Comparison of ENCODE assay signal across 11 cellular contexts in the genomic region with DNA sequence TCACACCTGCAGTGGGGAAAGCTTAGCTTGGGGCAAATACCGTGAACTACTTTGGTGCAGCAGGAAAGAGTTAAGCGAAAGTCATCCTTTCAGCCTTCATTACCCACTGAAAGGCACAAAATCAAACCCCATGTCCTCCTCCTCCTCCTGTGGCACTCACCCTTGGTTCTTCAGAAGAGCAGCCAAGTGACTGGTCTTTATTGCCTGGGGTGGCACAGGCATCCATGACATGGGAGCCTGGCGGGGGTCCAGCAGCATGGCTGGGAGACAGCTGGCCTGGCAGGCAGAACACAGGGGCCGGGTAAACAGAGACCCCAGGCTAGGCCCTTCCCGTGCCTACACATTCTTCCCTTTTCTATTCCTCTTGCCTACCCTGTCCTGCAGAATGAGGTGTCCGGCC. TPM values are rescaled to one million over a fixed set of nuclear protein-coding genes. Genes with fewer than 3 reads are reported as not detected.
DNase-seq lines count a peak whose midpoint lies in the region; ATAC-seq, FAIRE-seq and TF ChIP-seq lines count a peak whose summit lies in the region.
"Not testable (repeated sequence)": the region's sequence is repeated elsewhere in the genome, so short reads cannot be mapped to it uniquely, and the experiment has no call there.
"Had no signal": no experiment of that assay in that cellular context is flagged by ENCODE, and none has a peak within 500 bp of the region (broad histone marks: within the 10 kb centered on the region; RNA-seq: fewer than 3 reads in every experiment).

No MANE protein-coding gene starts in this region.

- not testable (repeated sequence) for H3K79me2 ChIP-seq in GM23248 (ENCODE audit: insufficient read depth); K562 (ENCODE audit: control insufficient read depth, insufficient read depth, low read length)

- H3K27me3 ChIP-seq in BE2C; GM23248 (replicated peaks; ENCODE audit: insufficient read depth); K562 (ENCODE audit: control insufficient read depth in 2 of 2, insufficient read depth in 2 of 2, low read length in 2 of 2); heart left ventricle; psoas muscle (ENCODE audit: insufficient read depth in 3 of 3, low read length in 2 of 3): not testable (repeated sequence)

- in situ Hi-C loops in GM23248 (cut with MboI): not testable (repeated sequence)
- in situ Hi-C loops in K562 (cut with MboI): loop anchor here (10.0 kb wide), 1 partner anchor 495 kb away; no protein-coding TSS in a partner anchor

- POLR2A ChIA-PET in K562 (lab: Yijun Ruan, JAX): not testable (repeated sequence)

- 76 to 79% methylated on average over 3 to 4 of the region's 6 CpGs for WGBS in GM23248 (ENCODE audit: low coverage in 1 of 2, low lambda C conversion rate in 2 of 2, missing lambda C conversion rate in 2 of 2), 2 experiments
- WGBS in K562 (ENCODE audit: insufficient coverage, low coverage, missing lambda C conversion rate): 83% methylated on average over 3 of the region's 6 CpGs
- WGBS in heart left ventricle, 4 donors: 65 to 94% (median 75%) methylated on average over 2 to 5 of the region's 6 CpGs
- WGBS in psoas muscle, 3 donors: 38 to 45% (median 44%) methylated on average over 3 to 4 of the region's 6 CpGs

- H3K4me2 ChIP-seq in GM23248 (ENCODE audit: unreplicated experiment); K562 (ENCODE audit: insufficient read depth, low read length): not testable (repeated sequence)

- H3K9ac ChIP-seq in GM23248; K562 (ENCODE audit: insufficient read depth in 1 of 2, low read depth in 2 of 2, low read length in 2 of 2): not testable (repeated sequence)

- peaks cover 15% of the 10 kb centered on the region for H3K36me3 ChIP-seq in BE2C
- H3K36me3 ChIP-seq in GM23248 (ENCODE audit: low read depth): not testable (repeated sequence)
- H3K36me3 ChIP-seq in K562 (ENCODE audit: control insufficient read depth, insufficient read depth, low read length): peaks cover 23% of the 10 kb centered on the region; the same call in 1 of the 3 replicates
- peaks cover 0 to 30% (median 19%) of the 10 kb centered on the region in 9 donors for H3K36me3 ChIP-seq in heart left ventricle
- peaks cover 0 to 26% of the 10 kb centered on the region in 2 donors for H3K36me3 ChIP-seq in psoas muscle (ENCODE audit: insufficient read depth in 1 of 2, low read depth in 1 of 2)

- TF ChIP-seq RAD21 in K562 (CRISPR knock-in tag; conservative IDR thresholded peaks at IDR 0.05 in 1 of 2, IDR thresholded peaks at IDR 0.05 in 1 of 2): not testable (repeated sequence)

- not testable (repeated sequence) for H3F3A ChIP-seq in GM23248 (ENCODE audit: insufficient read depth)

- H3K27ac ChIP-seq in GM23248; K562 (ENCODE audit: extremely low read depth, low read depth, low read length); heart left ventricle; psoas muscle: not testable (repeated sequence)

- H4K20me1 ChIP-seq in GM23248 (ENCODE audit: insufficient read depth); K562 (replicated peaks; ENCODE audit: control insufficient read depth, insufficient read depth, low read length): not testable (repeated sequence)

- not testable (repeated sequence) for H3K4me1 ChIP-seq in BE2C; GM23248 (ENCODE audit: insufficient read depth); K562 (replicated peaks in 1 of 2; ENCODE audit: control insufficient read depth in 2 of 2, insufficient read depth in 2 of 2, low read length in 2 of 2); heart left ventricle; psoas muscle

- H2AFZ ChIP-seq in GM23248; K562 (ENCODE audit: low read depth, low read length): not testable (repeated sequence)

- intact Hi-C loops in K562 (cut with micrococcal nuclease); heart left ventricle (cut with DNase I); psoas muscle (cut with DNase I): not testable (repeated sequence)

- TF ChIP-seq CTCF in BE2C (IDR thresholded peaks at IDR 0.05; ENCODE audit: low read depth, low read length); K562 (IDR thresholded peaks at IDR 0.05 in 2 of 3, conservative IDR thresholded peaks at IDR 0.05 in 1 of 3; ENCODE audit: insufficient read depth in 2 of 3, low read depth in 1 of 3, low read length in 3 of 3); heart left ventricle (IDR thresholded peaks at IDR 0.05); psoas muscle (IDR thresholded peaks at IDR 0.05): not testable (repeated sequence)

- TF ChIP-seq POLR2A in K562 (conservative IDR thresholded peaks at IDR 0.05): peak; percentile 73
- TF ChIP-seq POLR2A in heart left ventricle (IDR thresholded peaks at IDR 0.05): not testable (repeated sequence)

- ATAC-seq in K562, heart left ventricle, left lobe of liver: not testable (repeated sequence)
- peak in 2 of 4 donors; percentile 13 to 20 for ATAC-seq in psoas muscle

- TF ChIP-seq EP300 in K562 (IDR thresholded peaks at IDR 0.05; ENCODE audit: low read length): not testable (repeated sequence)

- not testable (repeated sequence) for H3K4me3 ChIP-seq in BE2C (ENCODE audit: low read depth, low read length); GM23248; K562; heart left ventricle; psoas muscle

- not testable (repeated sequence) for H3K9me2 ChIP-seq in GM23248 (ENCODE audit: insufficient read depth)

- BruUV-seq in K562 (replicated peaks; lab: Mats Ljungman, UMichigan): not testable (repeated sequence)

- FAIRE-seq in K562 (lab: Jason Lieb, UNC): not testable (repeated sequence)

- DNase-seq in BE2C (peak; percentile 83), GM23248 (peak; percentile 20), NCI-H446 treated with DMSO at 0.1 percent for 48 hours (lab: John Stamatoyannopoulos, UW) (peak; percentile 0), T1000 (lab: John Stamatoyannopoulos, UW) (peak; percentile 13), heart left ventricle (peak; percentile 25 to 60 (median 44)), left lobe of liver (ENCODE audit: low spot score) (peak; percentile 49), psoas muscle (peak; percentile 50 to 74)
- not testable (repeated sequence) for DNase-seq in K562 (ENCODE audit: extremely low read depth in 1 of 4, low spot score in 3 of 4)

- CTCF ChIA-PET in K562 (lab: Yijun Ruan, JAX; ENCODE audit: low intra/inter-chr PET ratio): not testable (repeated sequence)

- H3K9me3 ChIP-seq in BE2C; GM23248 (ENCODE audit: low read depth); K562 (replicated peaks; ENCODE audit: control insufficient read depth, insufficient read depth, low read depth, low read length); heart left ventricle; psoas muscle: not testable (repeated sequence)

- not testable (repeated sequence) for H3K9me1 ChIP-seq in K562 (ENCODE audit: control insufficient read depth, insufficient read depth, low read length)

RNA-seq across cellular contexts. Expression of gene TRIM74, which starts 19.6 kb away (rescaled TPM):
- polyA plus RNA-seq in BE2C (2012; ENCODE audit: insufficient read depth, insufficient read length, low read depth): 0.93 TPM
- total RNA-seq in GM23248 (2014; rRNA removed; shearing (Covaris generic)): not detected in 2 replicates
- not detected in 2 replicates for polyA plus RNA-seq in GM23248 (2016; fragmentation: Nextera tagmentation; extraction: Ambion mirVana)
- not detected in 2 replicates for total RNA-seq in K562 (2011; cell fraction: chromatin; rRNA removed; ENCODE audit: low replicate concordance)
- total RNA-seq in K562 (2011; cell fraction: nucleolus; rRNA removed): not detected in 2 replicates
- not detected in 2 replicates for total RNA-seq in K562 (2011; cell fraction: nucleoplasm; rRNA removed)
- not detected in 2 replicates for total RNA-seq in K562 (2014; rRNA removed)
- total RNA-seq in K562 (2014; rRNA removed; fragmentation: Illumina TruSeq; extraction: Trizol): not detected in 2 replicates
- not detected in 2 replicates for total RNA-seq in K562 (2015; rRNA removed; fragmentation: Illumina TruSeq; extraction: Trizol)
- not detected in 2 replicates for total RNA-seq in K562 (2021)
- not detected in 2 replicates for polyA plus RNA-seq in K562 (2011; rRNA removed)
- polyA plus RNA-seq in K562 (2011; cell fraction: cytosol; rRNA removed): not detected in 2 replicates
- 0.18 TPM in 1 of 2 replicates, not detected in the other for polyA plus RNA-seq in K562 (2011; cell fraction: nucleus; rRNA removed)
- 0.58 TPM in 1 of 2 replicates, not detected in the other for polyA plus RNA-seq in K562 (2012)
- not detected in 2 replicates for polyA plus RNA-seq in K562 (2014; fragmentation: Illumina TruSeq; extraction: Trizol)
- not detected for polyA plus RNA-seq in K562 (2014; fragmentation: Nextera tagmentation; extraction: Ambion mirVana)
- not detected in 2 replicates for polyA plus RNA-seq in K562 (2014; rRNA removed)
- polyA minus RNA-seq in K562 (2011; rRNA and poly(A)+ RNA removed): not detected in 2 replicates
- polyA minus RNA-seq in K562 (2011; cell fraction: cytosol; rRNA and poly(A)+ RNA removed): not detected in 2 replicates
- not detected in 2 replicates for polyA minus RNA-seq in K562 (2011; cell fraction: nucleus; rRNA and poly(A)+ RNA removed)
- 1 to 10 TPM in 1 of 9 donors, under 1 TPM in 2, not detected in 6; 0.40 to 1.7 (median 0.64) TPM for total RNA-seq in heart left ventricle
- polyA plus RNA-seq in heart left ventricle: under 1 TPM; 0.06 to 0.46 TPM
- total RNA-seq in left lobe of liver: 0.78 TPM
- under 1 TPM in 1 of 4 donors, not detected in 3; 0.36 TPM for total RNA-seq in psoas muscle
- polyA plus RNA-seq in psoas muscle: under 1 TPM; 0.06 to 0.34 (median 0.07) TPM
- total RNA-seq: HT1080, PC-3 had no signal
- polyA plus RNA-seq: H1 had no signal

RNA-seq across cellular contexts. Expression of gene POM121, which starts 24.8 kb away (rescaled TPM):
- polyA plus RNA-seq in BE2C (2012; ENCODE audit: insufficient read depth, insufficient read length, low read depth): 66.9 TPM
- total RNA-seq in GM23248 (2014; rRNA removed; shearing (Covaris generic)): 4.9 and 6.5 TPM in 2 replicates
- 13.2 and 13.3 TPM in 2 replicates for polyA plus RNA-seq in GM23248 (2016; fragmentation: Nextera tagmentation; extraction: Ambion mirVana)
- 70.8 and 99.4 TPM in 2 replicates for total RNA-seq in K562 (2011; cell fraction: chromatin; rRNA removed; ENCODE audit: low replicate concordance)
- total RNA-seq in K562 (2011; cell fraction: nucleolus; rRNA removed): 62.4 and 63.6 TPM in 2 replicates
- total RNA-seq in K562 (2011; cell fraction: nucleoplasm; rRNA removed): 76.9 and 115 TPM in 2 replicates
- total RNA-seq in K562 (2014; rRNA removed): 10.8 and 17.5 TPM in 2 replicates
- 14.5 and 14.6 TPM in 2 replicates for total RNA-seq in K562 (2014; rRNA removed; fragmentation: Illumina TruSeq; extraction: Trizol)
- 12.5 and 16.0 TPM in 2 replicates for total RNA-seq in K562 (2015; rRNA removed; fragmentation: Illumina TruSeq; extraction: Trizol)
- total RNA-seq in K562 (2021): 99.6 and 112 TPM in 2 replicates
- 8.7 and 10.2 TPM in 2 replicates for polyA plus RNA-seq in K562 (2011; rRNA removed)
- 10.1 and 14.9 TPM in 2 replicates for polyA plus RNA-seq in K562 (2011; cell fraction: cytosol; rRNA removed)
- 25.1 and 42.7 TPM in 2 replicates for polyA plus RNA-seq in K562 (2011; cell fraction: nucleus; rRNA removed)
- 63.1 and 66.9 TPM in 2 replicates for polyA plus RNA-seq in K562 (2012)
- polyA plus RNA-seq in K562 (2014; fragmentation: Illumina TruSeq; extraction: Trizol): 87.0 and 95.4 TPM in 2 replicates
- 1 to 10 TPM; 3.6 to 3.8 TPM for polyA plus RNA-seq in K562 (2014; fragmentation: Nextera tagmentation; extraction: Ambion mirVana)
- 32.9 and 38.7 TPM in 2 replicates for polyA plus RNA-seq in K562 (2014; rRNA removed)
- polyA minus RNA-seq in K562 (2011; rRNA and poly(A)+ RNA removed): 14.0 and 17.1 TPM in 2 replicates
- polyA minus RNA-seq in K562 (2011; cell fraction: cytosol; rRNA and poly(A)+ RNA removed): 33.3 and 39.8 TPM in 2 replicates
- 13.3 and 15.6 TPM in 2 replicates for polyA minus RNA-seq in K562 (2011; cell fraction: nucleus; rRNA and poly(A)+ RNA removed)
- total RNA-seq in heart left ventricle: 10 to 100 TPM; 10.9 to 23.2 (median 16.1) TPM
- 10 to 100 TPM in 1 of 2 donors, 1 to 10 TPM in 1; 8.3 to 16.8 TPM for polyA plus RNA-seq in heart left ventricle
- 16.8 TPM for total RNA-seq in left lobe of liver
- 10 to 100 TPM; 16.6 to 28.1 (median 21.1) TPM for total RNA-seq in psoas muscle
- polyA plus RNA-seq in psoas muscle: 10 to 100 TPM in 1 of 3 donors, 1 to 10 TPM in 2; 8.0 to 18.0 (median 9.3) TPM
